Comparison of ENCODE assay signal across 29 cellular contexts in the genomic region with DNA sequence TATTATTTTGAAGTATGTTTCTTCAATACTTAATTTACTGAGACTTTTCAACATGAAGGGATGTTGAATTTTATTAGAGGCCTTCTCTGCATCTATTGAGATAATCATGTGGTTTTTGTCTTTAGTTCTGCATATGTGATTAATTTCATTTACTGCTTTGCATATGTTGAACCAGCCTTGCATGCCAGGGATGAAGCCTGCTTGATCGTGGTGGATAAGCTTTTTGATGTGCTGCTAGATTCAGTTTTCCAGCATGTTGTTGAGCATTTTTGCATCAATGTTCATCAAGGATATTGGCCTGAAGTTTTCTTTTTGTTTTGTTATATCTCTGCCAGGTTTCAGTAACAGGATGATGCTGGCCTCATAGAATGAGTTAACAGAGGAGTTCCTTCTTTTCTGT.
"Had no signal": no experiment of that assay in that cellular context is flagged by ENCODE, and none has a peak within 500 bp of the region (broad histone marks: within the 10 kb centered on the region; RNA-seq: fewer than 3 reads in every experiment).

No MANE protein-coding gene starts in this region.

- H3K27me3 ChIP-seq: stomach, suprapubic skin, testis, thyroid gland, tibial artery, tibial nerve, transverse colon, upper lobe of left lung, upper lobe of right lung, uterus, vagina had no signal

- H3K4me1 Mint-ChIP-seq: stimulated activated naive CD8-positive, alpha-beta T cell treated with anti-CD3 and anti-CD28 coated beads, Interleukin-15, amount 100 ng/mL, for 72 hours had no signal

- H3K36me3 ChIP-seq: suprapubic skin, thoracic aorta, thyroid gland, tibial artery, transverse colon, upper lobe of left lung, upper lobe of right lung, uterus, vagina had no signal

- H3K27ac Mint-ChIP-seq: stimulated activated effector memory CD8-positive, alpha-beta T cell treated with anti-CD3 and anti-CD28 coated beads, Interleukin-12 subunit alpha, Interleukin-12 subunit beta, amount 100 ng/mL, for 72 hours; stimulated activated memory B cell treated with anti-CD40 and anti-IgM and Interleukin-4, amounts not matched to agents 10 μg/mL and 1 μg/mL and 100 μg/mL, for 72 hours; stimulated activated naive B cell treated with anti-CD40 and anti-IgM and Interleukin-4, amounts not matched to agents 10 μg/mL and 1 μg/mL and 100 μg/mL, for 72 hours; stimulated activated naive CD8-positive, alpha-beta T cell treated with anti-CD3 and anti-CD28 coated beads, Interleukin-15, Interleukin-2, amounts not matched to agents 100 ng/mL and 50 ng/mL, for 24 hours; type B pancreatic cell had no signal

- H3K4me3 ChIP-seq: stomach, suprapubic skin, testis, thoracic aorta, thyroid gland, tibial artery, tibial nerve, transverse colon, upper lobe of left lung, upper lobe of right lung, uterus, vagina had no signal

- FAIRE-seq: urothelium cell line had no signal

- H3K9me3 ChIP-seq: testis, thoracic aorta, thyroid gland, upper lobe of right lung, uterus, vagina had no signal

- DNase-seq: stimulated activated CD4-positive, alpha-beta T cell treated with anti-CD3 and anti-CD28 coated beads, Interleukin-2, amount 100 ng/mL, for 48 hours; stimulated activated CD4-positive, alpha-beta T cell treated with anti-CD3 and anti-CD28 coated beads, Interleukin-4, amount 100 ng/mL, for 1 hour; stimulated activated CD4-positive, alpha-beta T cell treated with anti-CD3 and anti-CD28 coated beads, Interleukin-4, amount 100 ng/mL, for 24 hours; stimulated activated CD4-positive, alpha-beta T cell treated with anti-CD3 and anti-CD28 coated beads, Interleukin-4, amount 100 ng/mL, for 4 hours; stimulated activated CD8-positive, alpha-beta memory T cell treated with anti-CD3 and anti-CD28 coated beads, Interleukin-4, amount 100 ng/mL, for 48 hours; stimulated activated naive B cell treated with anti-CD40 and anti-IgM and Interleukin-4, amounts not matched to agents 10 μg/mL and 1 μg/mL and 100 μg/mL, for 72 hours; stimulated activated naive CD4-positive, alpha-beta T cell; stimulated activated naive CD4-positive, alpha-beta T cell treated with Interleukin-2 at 50 U/mL for 16 hours; stimulated activated naive CD8-positive, alpha-beta T cell treated with anti-CD3 and anti-CD28 coated beads, Interleukin-15, amount 100 ng/mL, for 72 hours; stimulated activated naive CD8-positive, alpha-beta T cell treated with anti-CD3 and anti-CD28 coated beads, Interleukin-15, Interleukin-2, amounts not matched to agents 100 U/mL and 50 U/mL, for 24 hours; stomach; substantia nigra; testis; thyroid gland; tibial artery; transverse colon; trophoblast cell; upper lobe of left lung; upper lobe of right lung; uterus had no signal

- H3K4me3 Mint-ChIP-seq: stimulated activated effector memory CD8-positive, alpha-beta T cell treated with anti-CD3 and anti-CD28 coated beads, Interleukin-12 subunit alpha, Interleukin-12 subunit beta, amount 100 ng/mL, for 72 hours; stimulated activated memory B cell treated with anti-CD40 and anti-IgM and Interleukin-4, amounts not matched to agents 10 μg/mL and 1 μg/mL and 100 μg/mL, for 72 hours; stimulated activated naive B cell treated with anti-CD40 and anti-IgM and Interleukin-4, amounts not matched to agents 10 μg/mL and 1 μg/mL and 100 μg/mL, for 72 hours; stimulated activated naive CD8-positive, alpha-beta T cell treated with anti-CD3 and anti-CD28 coated beads, Interleukin-15, amount 100 ng/mL, for 72 hours; stimulated activated naive CD8-positive, alpha-beta T cell treated with anti-CD3 and anti-CD28 coated beads, Interleukin-15, Interleukin-2, amounts not matched to agents 100 ng/mL and 50 ng/mL, for 24 hours; type B pancreatic cell had no signal

- H3K36me3 Mint-ChIP-seq: type B pancreatic cell had no signal

- H3K4me1 ChIP-seq: stomach, suprapubic skin, testis, thyroid gland, tibial artery, tibial nerve, transverse colon, upper lobe of left lung, upper lobe of right lung, uterus, vagina had no signal

- H3K27me3 Mint-ChIP-seq: stimulated activated memory B cell treated with anti-CD40 and anti-IgM and Interleukin-4, amounts not matched to agents 10 μg/mL and 1 μg/mL and 100 μg/mL, for 72 hours; stimulated activated naive B cell treated with anti-CD40 and anti-IgM and Interleukin-4, amounts not matched to agents 10 μg/mL and 1 μg/mL and 100 μg/mL, for 72 hours; stimulated activated naive CD8-positive, alpha-beta T cell treated with anti-CD3 and anti-CD28 coated beads, Interleukin-15, amount 100 ng/mL, for 72 hours; stimulated activated naive CD8-positive, alpha-beta T cell treated with anti-CD3 and anti-CD28 coated beads, Interleukin-15, Interleukin-2, amounts not matched to agents 100 ng/mL and 50 ng/mL, for 24 hours; type B pancreatic cell had no signal

- ATAC-seq: stimulated activated effector memory CD8-positive, alpha-beta T cell treated with anti-CD3 and anti-CD28 coated beads, Interleukin-12 subunit alpha, Interleukin-12 subunit beta, amount 100 ng/mL, for 72 hours; stimulated activated memory B cell treated with anti-CD40 and anti-IgM and Interleukin-4, amounts not matched to agents 10 μg/mL and 1 μg/mL and 100 μg/mL, for 72 hours; stimulated activated naive B cell treated with anti-CD40 and anti-IgM and Interleukin-4, amounts not matched to agents 10 μg/mL and 1 μg/mL and 100 μg/mL, for 72 hours; stimulated activated naive CD8-positive, alpha-beta T cell treated with anti-CD3 and anti-CD28 coated beads, Interleukin-15, amount 100 ng/mL, for 72 hours; stimulated activated naive CD8-positive, alpha-beta T cell treated with anti-CD3 and anti-CD28 coated beads, Interleukin-15, Interleukin-2, amounts not matched to agents 100 U/mL and 50 U/mL, for 24 hours; upper lobe of right lung had no signal

- H3K27ac ChIP-seq: stomach, suprapubic skin, testis, thoracic aorta, thyroid gland, tibial artery, tibial nerve, transverse colon, upper lobe of left lung, upper lobe of right lung, uterus, vagina had no signal

- H3K9me3 Mint-ChIP-seq: type B pancreatic cell had no signal
